Comparison of ENCODE assay signal across 5 cellular contexts in genomic region chr5:34091039-34091438, GRCh38. TPM values are rescaled to one million over a fixed set of nuclear protein-coding genes. Genes with fewer than 3 reads are reported as not detected.
DNase-seq lines count a peak whose midpoint lies in the region; ATAC-seq and TF ChIP-seq lines count a peak whose summit lies in the region.
"Not testable (repeated sequence)": the region's sequence is repeated elsewhere in the genome, so short reads cannot be mapped to it uniquely, and the experiment has no call there.
"Had no signal": no experiment of that assay in that cellular context is flagged by ENCODE, and none has a peak within 500 bp of the region (broad histone marks: within the 10 kb centered on the region; RNA-seq: fewer than 3 reads in every experiment).

No MANE protein-coding gene starts in this region.

- POLR2A ChIA-PET in HEK293 (lab: Yijun Ruan, JAX); WTC11 (lab: Charles Lee): not testable (repeated sequence)

- DNase-seq in GM10266 (ENCODE audit: extremely low spot score) (peak; percentile 0), GM23338 (ENCODE audit: low spot score) (peak; percentile 11)
- DNase-seq in WTC11 (ENCODE audit: low spot score), result not testable (repeated sequence)

- not testable (repeated sequence) for H3K9me3 ChIP-seq in HEK293 (ENCODE audit: control insufficient read depth, insufficient read depth, low read depth, low read length)

- not testable (repeated sequence) for H3K4me1 Mint-ChIP-seq in GM23338, WTC11

- ATAC-seq in GM23338, result peak; percentile 73
- peak; percentile 65 for ATAC-seq in WTC11

- H3K27me3 ChIP-seq in GM23338 (ENCODE audit: insufficient read depth), result not testable (repeated sequence)

- H3K4me2 ChIP-seq in GM23338, result not testable (repeated sequence)

- not testable (repeated sequence) for H3K36me3 ChIP-seq in GM23338 (ENCODE audit: insufficient read depth); HEK293 (ENCODE audit: control insufficient read depth in 2 of 2, insufficient read depth in 1 of 2, low read length in 2 of 2)

- H3K4me3 Mint-ChIP-seq in GM23338, WTC11: not testable (repeated sequence)

- H4K20me1 ChIP-seq in GM23338 (replicated peaks; ENCODE audit: insufficient read depth), result not testable (repeated sequence)

- not testable (repeated sequence) for H3K4me1 ChIP-seq in GM23338 (ENCODE audit: insufficient read depth); HEK293 (ENCODE audit: control insufficient read depth, insufficient read depth, low read length)

- not testable (repeated sequence) for H3K9me3 Mint-ChIP-seq in GM23338, WTC11

- H3K27ac ChIP-seq in GM23338 (ENCODE audit: low read depth); HEK293 (ENCODE audit: extremely low read depth, low read depth, low read length): not testable (repeated sequence)

- H3K79me2 ChIP-seq in GM23338 (replicated peaks; ENCODE audit: insufficient read depth), result not testable (repeated sequence)

- H3K27me3 Mint-ChIP-seq in GM23338 (ENCODE audit: insufficient read depth, low read depth, poor library complexity); WTC11 (ENCODE audit: low read depth): not testable (repeated sequence)

- not testable (repeated sequence) for H3F3A ChIP-seq in GM23338 (replicated peaks; ENCODE audit: low read depth)

- H3K4me3 ChIP-seq in GM23338; HEK293 (ENCODE audit: low read depth, low read length): not testable (repeated sequence)

- not testable (repeated sequence) for H3K36me3 Mint-ChIP-seq in GM23338 (ENCODE audit: low read depth); WTC11

- TF ChIP-seq CTCF in GM10266 (IDR thresholded peaks at IDR 0.05; ENCODE audit: control insufficient read depth, insufficient read depth, low read depth, missing control alignments); GM23338 (conservative IDR thresholded peaks at IDR 0.05; ENCODE audit: low read depth in 2 of 2); HEK293 (tag by site-specific recombination; IDR thresholded peaks at IDR 0.05); WTC11 (IDR thresholded peaks at IDR 0.05): not testable (repeated sequence)

- CTCF ChIA-PET in HEK293 (lab: Yijun Ruan, JAX), result interaction anchor here (0.6 kb wide), 1 partner anchor 404 kb away, joined by 3 read pairs; no protein-coding TSS in a partner anchor
- CTCF ChIA-PET in WTC11 (lab: Charles Lee), result not testable (repeated sequence)

- not testable (repeated sequence) for H2AFZ ChIP-seq in GM23338

- not testable (repeated sequence) for H3K27ac Mint-ChIP-seq in GM23338, WTC11

- not testable (repeated sequence) for H3K9me2 ChIP-seq in GM23338 (ENCODE audit: insufficient read depth)

TF ChIP-seq in HEK293, 187 proteins besides CTCF, POLR2A, EP300 and RAD21:
- peak; percentile 49; the same call in 1 of the 2 replicates for TF ChIP-seq SCRT2 (tag by site-specific recombination; IDR thresholded peaks at IDR 0.05)

RNA-seq across cellular contexts. Expression of gene C1QTNF3, which starts 48.0 kb away (rescaled TPM):
- 0.97 and 1.7 TPM in 2 replicates for total RNA-seq in GM23338 (2014; rRNA removed; shearing (Covaris generic))
- polyA plus RNA-seq in GM23338 (2016; fragmentation: Nextera tagmentation; extraction: Ambion mirVana), result 0.97 and 2.0 TPM in 2 replicates
- total RNA-seq in WTC11 (2021), result 1.2 to 2.1 TPM (median 2.0 TPM) in 3 replicates
- polyA plus RNA-seq: CD14-positive monocyte had no signal
